Comparison of ENCODE assay signal across 17 cellular contexts in genomic region chr4:47741200-47741599, GRCh38.
DNase-seq lines count a peak whose midpoint lies in the region; ATAC-seq and TF ChIP-seq lines count a peak whose summit lies in the region.
"Had no signal": no experiment of that assay in that cellular context is flagged by ENCODE, and none has a peak within 500 bp of the region (broad histone marks: within the 10 kb centered on the region; RNA-seq: fewer than 3 reads in every experiment).

No MANE protein-coding gene starts in this region.

- H3K4me1 ChIP-seq in RWPE2 (ENCODE audit: insufficient read depth, poor library complexity, severe bottlenecking), result no peaks in the 10 kb centered on the region
- peaks cover 4% of the 10 kb centered on the region for H3K4me1 ChIP-seq in Karpas-422 (ENCODE audit: low read length)
- no peaks in the 10 kb centered on the region for H3K4me1 ChIP-seq in esophagus squamous epithelium
- H3K4me1 ChIP-seq: A549, prostate gland had no signal

- TF ChIP-seq CTCF in RWPE2 (IDR thresholded peaks at IDR 0.05; ENCODE audit: poor library complexity, severe bottlenecking) (no peak), esophagus squamous epithelium (IDR thresholded peaks at IDR 0.05) (no peak)

- H3K9me2 ChIP-seq in Karpas-422 (replicated peaks; ENCODE audit: insufficient read depth, low read length), result no peaks in the 10 kb centered on the region

- H3K9ac ChIP-seq in Karpas-422 (ENCODE audit: low read length), result no peak overlapping the region

- H3K9me3 ChIP-seq in RWPE2 (ENCODE audit: severe bottlenecking) (peaks cover 4% of the 10 kb centered on the region), Karpas-422 (ENCODE audit: low read length) (peaks cover 5% of the 10 kb centered on the region; the same call in 1 of the 2 replicates), esophagus squamous epithelium (no peaks in the 10 kb centered on the region)
- H3K9me3 ChIP-seq: A549, prostate gland had no signal

- DNase-seq in A172 (ENCODE audit: low spot score), result peak; percentile 4
- DNase-seq in HT1080 (ENCODE audit: low read depth), result peak; percentile 66
- DNase-seq in RWPE2 (ENCODE audit: low spot score), result no peak
- peak; percentile 19 for DNase-seq in fibroblast of peridontal ligament (ENCODE audit: extremely low read depth)
- no peak for DNase-seq in Karpas-422
- no peak for DNase-seq in esophagus squamous epithelium (lab: John Stamatoyannopoulos, UW)
- no peak for DNase-seq in NCI-H510A (lab: John Stamatoyannopoulos, UW)
- DNase-seq in activated naive CD4-positive, alpha-beta T cell (lab: John Stamatoyannopoulos, UW), result no peak
- DNase-seq: activated B cell treated with CpG ODN at 0.5 μM for 24 hours; central memory CD4-positive, alpha-beta T cell; effector memory CD4-positive, alpha-beta T cell; NCI-H2107; NCI-H774; stimulated activated naive B cell treated with anti-CD40 and anti-IgM and Interleukin-4, amounts not matched to agents 10 μg/mL and 1 μg/mL and 100 μg/mL, for 72 hours had no signal

- H3K4me3 ChIP-seq in RWPE2 (ENCODE audit: severe bottlenecking), result no peak overlapping the region
- H3K4me3 ChIP-seq in Karpas-422 (ENCODE audit: low read length), result no peak overlapping the region
- no peak overlapping the region for H3K4me3 ChIP-seq in esophagus squamous epithelium
- H3K4me3 ChIP-seq: A549, GM23338, prostate gland had no signal

- no peak overlapping the region for H2AFZ ChIP-seq in Karpas-422 (ENCODE audit: low read length)
- H2AFZ ChIP-seq: GM23338 had no signal

- TF ChIP-seq POLR2A in esophagus squamous epithelium (IDR thresholded peaks at IDR 0.05), result no peak

- H3K27me3 ChIP-seq in RWPE2 (ENCODE audit: insufficient read depth, poor library complexity, severe bottlenecking), result no peaks in the 10 kb centered on the region
- H3K27me3 ChIP-seq in Karpas-422 (ENCODE audit: low read length), result no peaks in the 10 kb centered on the region
- H3K27me3 ChIP-seq in esophagus squamous epithelium, result no peaks in the 10 kb centered on the region

- H3K4me2 ChIP-seq in Karpas-422 (ENCODE audit: low read depth, low read length, poor library complexity, severe bottlenecking), result no peak overlapping the region
- H3K4me2 ChIP-seq: A549, GM23338 had no signal

- no peaks in the 10 kb centered on the region for H3K36me3 ChIP-seq in RWPE2 (ENCODE audit: low read depth)
- H3K36me3 ChIP-seq in Karpas-422 (ENCODE audit: insufficient read depth, low read length), result 0 out of 2 replicates have a peak, but pooled peaks cover 4% of the 10 kb centered on the region
- H3K36me3 ChIP-seq in esophagus squamous epithelium, result no peaks in the 10 kb centered on the region
- H3K36me3 ChIP-seq: prostate gland had no signal

- H3K27ac ChIP-seq in RWPE2 (ENCODE audit: poor library complexity, severe bottlenecking) (no peak overlapping the region), Karpas-422 (ENCODE audit: low read length) (no peak overlapping the region), esophagus squamous epithelium (no peak overlapping the region)
- H3K27ac ChIP-seq: A549, prostate gland had no signal

- H3K79me2 ChIP-seq in Karpas-422 (ENCODE audit: low read length), result no peaks in the 10 kb centered on the region

- peak; percentile 14; the same call in 1 of the 3 replicates for ATAC-seq in RWPE2 (ENCODE audit: low read depth)
- ATAC-seq: A549; GM23338; stimulated activated naive B cell treated with anti-CD40 and anti-IgM and Interleukin-4, amounts not matched to agents 10 μg/mL and 1 μg/mL and 100 μg/mL, for 72 hours had no signal

- intact Hi-C loops in esophagus squamous epithelium (cut with DNase I), result no loop called here

- H4K20me1 ChIP-seq in Karpas-422 (ENCODE audit: insufficient read depth, low read depth, low read length), result no peaks in the 10 kb centered on the region

Comparison
In these comparisons a context has a peak if more than half of its experiments do, and no peak if none do; other contexts are left out.
1. DNase-seq: peak in A172 (single experiment), HT1080 (single experiment) and fibroblast of peridontal ligament (single experiment); none in RWPE2 (single experiment), Karpas-422 (single experiment), esophagus squamous epithelium (single experiment), NCI-H510A (single experiment) and activated naive CD4-positive, alpha-beta T cell (0 of 4).